ENCODE assay signal across 32 cellular contexts in genomic region chr7:145183069-145183468, GRCh38.
"Had no signal": no experiment of that assay in that cellular context is flagged by ENCODE, and none has a peak within 500 bp of the region (broad histone marks: within the 10 kb centered on the region; RNA-seq: fewer than 3 reads in every experiment).

No MANE protein-coding gene starts in this region.

- DNase-seq: dorsolateral prefrontal cortex; effector CD4-positive, alpha-beta T cell; foreskin keratinocyte; heart left ventricle; kidney; mesenchymal stem cell; mucosa of descending colon; naive B cell; stimulated activated CD4-positive, alpha-beta T cell treated with anti-CD3 and anti-CD28 coated beads, Interleukin-12 subunit alpha, Interleukin-12 subunit beta, amount 100 ng/mL, for 4 hours; stimulated activated CD4-positive, alpha-beta T cell treated with anti-CD3 and anti-CD28 coated beads, Interleukin-1b, Interleukin-23, amount 100 ng/mL, for 48 hours; stimulated activated CD4-positive, alpha-beta T cell treated with anti-CD3 and anti-CD28 coated beads, Interleukin-4, amount 100 ng/mL, for 1 hour; stimulated activated CD8-positive, alpha-beta memory T cell treated with anti-CD3 and anti-CD28 coated beads, Interleukin-4, amount 100 ng/mL, for 48 hours; stimulated activated naive CD4-positive, alpha-beta T cell; stimulated activated naive CD8-positive, alpha-beta T cell treated with anti-CD3 and anti-CD28 coated beads, Interleukin-15, amount 100 ng/mL, for 72 hours; transverse colon; upper lobe of right lung had no signal

- H3K36me3 ChIP-seq: gastroesophageal sphincter, heart left ventricle, neutrophil, suprapubic skin, transverse colon, upper lobe of right lung, vagina had no signal

- H3K27ac Mint-ChIP-seq: mesothelial cell of epicardium; natural killer cell treated with Interleukin-12 subunit alpha and Interleukin-12 subunit beta and Interleukin-15 and Interleukin-18, amount 100 ng/mL, for 72 hours; stimulated activated naive CD8-positive, alpha-beta T cell treated with anti-CD3 and anti-CD28 coated beads, Interleukin-15, amount 100 ng/mL, for 72 hours had no signal

- H3K4me3 ChIP-seq: dorsolateral prefrontal cortex, gastroesophageal sphincter, heart left ventricle, hepatocyte, lung, mucosa of descending colon, smooth muscle cell, suprapubic skin, transverse colon, upper lobe of right lung, vagina had no signal

- H3K27me3 Mint-ChIP-seq: naive B cell; natural killer cell treated with Interleukin-12 subunit alpha and Interleukin-12 subunit beta and Interleukin-15 and Interleukin-18, amount 100 ng/mL, for 72 hours; progenitor cell of endocrine pancreas; stimulated activated naive CD8-positive, alpha-beta T cell treated with anti-CD3 and anti-CD28 coated beads, Interleukin-15, amount 100 ng/mL, for 72 hours had no signal

- H3K4me3 Mint-ChIP-seq: mesothelial cell of epicardium; naive B cell; natural killer cell treated with Interleukin-12 subunit alpha and Interleukin-12 subunit beta and Interleukin-15 and Interleukin-18, amount 100 ng/mL, for 72 hours; neural crest cell; stimulated activated naive CD8-positive, alpha-beta T cell treated with anti-CD3 and anti-CD28 coated beads, Interleukin-15, amount 100 ng/mL, for 72 hours had no signal

- H3K79me2 ChIP-seq: hepatocyte, parathyroid adenoma had no signal

- H3K36me3 Mint-ChIP-seq: mesothelial cell of epicardium; naive B cell; natural killer cell treated with Interleukin-12 subunit alpha and Interleukin-12 subunit beta and Interleukin-15 and Interleukin-18, amount 100 ng/mL, for 72 hours had no signal

- H3K9me3 ChIP-seq: gastroesophageal sphincter, heart left ventricle, neutrophil, suprapubic skin, transverse colon, upper lobe of right lung, vagina had no signal

- H3K27me3 ChIP-seq: dorsolateral prefrontal cortex, foreskin keratinocyte, gastroesophageal sphincter, heart left ventricle, hepatocyte, neutrophil, suprapubic skin, transverse colon, upper lobe of right lung, vagina had no signal

- H3K4me1 ChIP-seq: foreskin keratinocyte, gastroesophageal sphincter, heart left ventricle, parathyroid adenoma, suprapubic skin, transverse colon, upper lobe of right lung, vagina had no signal

- H3K4me1 Mint-ChIP-seq: mesothelial cell of epicardium; naive B cell; neural crest cell; stimulated activated naive CD8-positive, alpha-beta T cell treated with anti-CD3 and anti-CD28 coated beads, Interleukin-15, amount 100 ng/mL, for 72 hours had no signal

- H2AFZ ChIP-seq: hepatocyte, parathyroid adenoma had no signal

- FAIRE-seq: kidney had no signal

- H3K9ac ChIP-seq: parathyroid adenoma had no signal

- H3K4me2 ChIP-seq: hepatocyte, smooth muscle cell had no signal

- H3K9me3 Mint-ChIP-seq: mesothelial cell of epicardium; neural crest cell; stimulated activated naive CD8-positive, alpha-beta T cell treated with anti-CD3 and anti-CD28 coated beads, Interleukin-15, amount 100 ng/mL, for 72 hours had no signal

- H3K27ac ChIP-seq: dorsolateral prefrontal cortex, epithelial cell of prostate, foreskin keratinocyte, gastroesophageal sphincter, heart left ventricle, hepatocyte, neutrophil, parathyroid adenoma, suprapubic skin, transverse colon, upper lobe of right lung, vagina had no signal

- ATAC-seq: esophagus mucosa; foreskin keratinocyte; gastroesophageal sphincter; heart left ventricle; left lobe of liver; mucosa of descending colon; natural killer cell treated with Interleukin-12 subunit alpha and Interleukin-12 subunit beta and Interleukin-15 and Interleukin-18, amount 100 ng/mL, for 72 hours; sciatic nerve; stimulated activated naive CD8-positive, alpha-beta T cell treated with anti-CD3 and anti-CD28 coated beads, Interleukin-15, amount 100 ng/mL, for 72 hours; upper lobe of right lung had no signal
